ENCODE assay signal across 10 cellular contexts in the genomic region with DNA sequence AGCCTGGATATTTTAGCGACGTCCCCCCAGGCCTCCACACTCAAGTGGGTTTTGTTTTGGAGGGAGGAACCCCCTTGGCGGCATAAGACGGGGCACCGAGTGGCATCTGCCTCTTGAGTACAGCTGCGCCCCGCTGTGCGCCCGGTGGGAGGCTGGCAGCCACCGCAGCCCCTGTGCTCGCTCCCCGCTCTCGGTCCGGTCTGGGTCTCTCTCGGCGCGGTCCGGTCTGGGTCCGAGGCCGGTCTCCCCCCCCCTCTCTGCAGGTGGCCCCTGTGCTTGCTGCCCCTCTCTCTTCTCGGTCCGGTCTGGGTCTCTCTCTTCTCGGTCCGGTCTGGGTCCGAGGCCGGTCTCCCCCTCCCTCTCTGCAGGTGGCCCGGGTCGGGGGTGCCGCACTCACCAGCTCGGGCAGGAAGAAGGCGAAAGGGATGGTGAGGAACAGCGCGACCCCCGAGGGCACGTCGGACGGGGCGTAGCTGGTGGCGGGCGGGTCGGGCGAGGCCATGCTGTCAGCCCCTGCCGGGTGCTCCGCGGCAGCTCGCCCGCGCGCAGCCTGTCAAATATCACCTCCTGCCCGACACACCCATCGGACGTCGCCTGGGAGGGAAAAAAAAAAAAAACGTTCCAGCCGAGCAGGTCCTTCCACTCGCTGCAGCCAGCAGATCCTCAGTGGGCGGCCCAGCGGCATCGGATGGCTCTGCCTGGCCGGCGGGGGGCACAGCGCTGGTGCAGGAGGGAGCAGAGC. TPM values are rescaled to one million over a fixed set of nuclear protein-coding genes. Genes with fewer than 3 reads are reported as not detected.
DNase-seq lines count a peak whose midpoint lies in the region; ATAC-seq, FAIRE-seq and TF ChIP-seq lines count a peak whose summit lies in the region.
"Had no signal": no experiment of that assay in that cellular context is flagged by ENCODE, and none has a peak within 500 bp of the region (broad histone marks: within the 10 kb centered on the region; RNA-seq: fewer than 3 reads in every experiment).

MALL (minus strand) TSS at position 532 of the 742 bp plus-strand sequence; CDS start at position 502, 30 bp downstream.

- peak; percentile 38 for DNase-seq in D341Med (ENCODE audit: low spot score)
- peak; percentile 89 for DNase-seq in PC-3
- peak in 1 of 2 donors; percentile 37 for DNase-seq in foreskin keratinocyte
- DNase-seq in pancreas, result peak in 1 of 6 donors; percentile 46
- DNase-seq in stimulated activated CD4-positive, alpha-beta T cell treated with anti-CD3 and anti-CD28 coated beads, Interleukin-2, amount 100 ng/mL, for 48 hours, result no peak
- no peak for DNase-seq in activated T-cell treated with anti-CD3 and anti-CD28 coated beads, Interleukin-2, amount 50 U/mL, for 24 hours
- DNase-seq: activated B cell treated with CpG ODN at 0.5 μM for 24 hours; stimulated activated CD4-positive, alpha-beta T cell treated with anti-CD3 and anti-CD28 coated beads, Interleukin-1b, Interleukin-23, amount 100 ng/mL, for 48 hours had no signal

- H3K9me3 Mint-ChIP-seq in activated T-cell treated with anti-CD3 and anti-CD28 coated beads, Interleukin-2, amount 50 U/mL, for 24 hours, result peaks cover 2% of the 10 kb centered on the region
- H3K9me3 Mint-ChIP-seq: activated B cell treated with CpG ODN at 0.5 μM for 24 hours had no signal

- H3K36me3 ChIP-seq in PC-3 (ENCODE audit: low read depth, low read length), result peaks cover 12% of the 10 kb centered on the region
- H3K36me3 ChIP-seq in pancreas, result no peaks in the 10 kb centered on the region

- peak within 1 kb of the TSS; percentile 99 for H3K9ac ChIP-seq in PC-3 (ENCODE audit: low read length)

- H3K27ac ChIP-seq in PC-3 (ENCODE audit: low read length), result peak within 1 kb of the TSS; percentile 90
- peak within 1 kb of the TSS; percentile 89 for H3K27ac ChIP-seq in foreskin keratinocyte
- peak within 1 kb of the TSS in 2 of 4 donors; percentile 12 to 55 for H3K27ac ChIP-seq in pancreas

- H3K27me3 ChIP-seq in PC-3 (ENCODE audit: low read length) (no peaks in the 10 kb centered on the region), foreskin keratinocyte (no peaks in the 10 kb centered on the region), pancreas (no peaks in the 10 kb centered on the region)

- H3K9me2 ChIP-seq in PC-3 (replicated peaks; ENCODE audit: low read length), result 0 out of 2 replicates have a peak, but pooled peaks cover 5% of the 10 kb centered on the region

- H3K4me2 ChIP-seq in PC-3 (ENCODE audit: low read length), result peak within 1 kb of the TSS; percentile 100

- no peak for FAIRE-seq in pancreas (lab: Jason Lieb, UNC)

- TF ChIP-seq CTCF in PC-3 (conservative IDR thresholded peaks at IDR 0.05; ENCODE audit: low read depth, low read length) (no peak), foreskin keratinocyte (conservative IDR thresholded peaks at IDR 0.05) (no peak), pancreas (IDR thresholded peaks at IDR 0.05) (no peak)

- intact Hi-C loops in PC-3 (cut with micrococcal nuclease) (no loop called here), pancreas (cut with DNase I) (no loop called here)

- ATAC-seq in PC-3 (peak; percentile 37), foreskin keratinocyte (peak; percentile 45), pancreas (peak; percentile 80 to 92 (median 84)), HG03196 (IDR thresholded peaks at IDR 0.05; ENCODE audit: unreplicated experiment) (no peak), GM21786 (IDR thresholded peaks at IDR 0.05; ENCODE audit: unreplicated experiment) (no peak)

- H2AFZ ChIP-seq in PC-3 (ENCODE audit: low read length), result peak within 1 kb of the TSS; percentile 73

- H3K4me1 ChIP-seq in PC-3 (ENCODE audit: insufficient read depth, low read length), result peaks cover 28% of the 10 kb centered on the region
- H3K4me1 ChIP-seq in foreskin keratinocyte, result no peaks in the 10 kb centered on the region
- peaks cover 0 to 5% (median 4%) of the 10 kb centered on the region in 3 donors for H3K4me1 ChIP-seq in pancreas

- peaks cover 59% of the 10 kb centered on the region for H3K79me2 ChIP-seq in PC-3 (ENCODE audit: low read length)

- H3K4me1 Mint-ChIP-seq in activated T-cell treated with anti-CD3 and anti-CD28 coated beads, Interleukin-2, amount 50 U/mL, for 24 hours (ENCODE audit: low read depth), result peaks cover 10% of the 10 kb centered on the region
- H3K4me1 Mint-ChIP-seq: activated B cell treated with CpG ODN at 0.5 μM for 24 hours had no signal

- WGBS in pancreas, 2 donors, result 10% methylated on average over 60 to 62 of the region's 62 CpGs

- H3K9me3 ChIP-seq in PC-3 (ENCODE audit: low read length), result no peaks in the 10 kb centered on the region
- no peaks in the 10 kb centered on the region for H3K9me3 ChIP-seq in pancreas

- no peak within 1 kb of the TSS for H3K27ac Mint-ChIP-seq in activated T-cell treated with anti-CD3 and anti-CD28 coated beads, Interleukin-2, amount 50 U/mL, for 24 hours
- H3K27ac Mint-ChIP-seq: activated B cell treated with CpG ODN at 0.5 μM for 24 hours had no signal

- H3K4me3 Mint-ChIP-seq in activated T-cell treated with anti-CD3 and anti-CD28 coated beads, Interleukin-2, amount 50 U/mL, for 24 hours, result no peak within 1 kb of the TSS
- H3K4me3 Mint-ChIP-seq: activated B cell treated with CpG ODN at 0.5 μM for 24 hours had no signal

- H4K20me1 ChIP-seq in PC-3 (ENCODE audit: low read length), result peaks cover 10% of the 10 kb centered on the region

- POLR2A ChIA-PET in PC-3 (lab: Charles Lee; ENCODE audit: unreplicated experiment), result interaction anchor here (0.5 to 2.4 kb wide), 3 partner anchors 9 to 41 kb away, joined by 3 to 15 read pairs (median 12); no protein-coding TSS in a partner anchor

- CTCF ChIA-PET in PC-3 (lab: Charles Lee), result interaction anchor here (0.5 to 2.9 kb wide), 4 partner anchors 7 to 41 kb away, joined by 3 to 21 read pairs (median 4); no protein-coding TSS in a partner anchor

- no TSS peak for BruUV-seq in PC-3 (replicated peaks; lab: Mats Ljungman, UMichigan)

- no peaks in the 10 kb centered on the region for H3K36me3 Mint-ChIP-seq in activated T-cell treated with anti-CD3 and anti-CD28 coated beads, Interleukin-2, amount 50 U/mL, for 24 hours (ENCODE audit: low read depth)

- peaks cover 93% of the 10 kb centered on the region for H3K27me3 Mint-ChIP-seq in activated T-cell treated with anti-CD3 and anti-CD28 coated beads, Interleukin-2, amount 50 U/mL, for 24 hours

- no peaks in the 10 kb centered on the region for H3F3A ChIP-seq in PC-3 (ENCODE audit: low read length, unreplicated experiment)

- H3K4me3 ChIP-seq in PC-3 (ENCODE audit: low read length) (peak within 1 kb of the TSS; percentile 98), pancreas (peak within 1 kb of the TSS in 2 of 4 donors; percentile 20 to 43)

RNA-seq across cellular contexts. Expression of gene MALL, which starts in this region (rescaled TPM):
- 123 and 136 TPM in 2 replicates for total RNA-seq in PC-3 (2014; rRNA removed)
- 76.8 and 94.5 TPM in 2 replicates for total RNA-seq in foreskin keratinocyte
- 56.1 and 66.0 TPM in 2 replicates for polyA plus RNA-seq in foreskin keratinocyte
- total RNA-seq in pancreas, result 10 to 100 TPM in 2 of 6 donors, 1 to 10 TPM in 4; 2.4 to 12.9 (median 4.3) TPM
- 1 to 10 TPM; 2.5 to 4.2 TPM for polyA plus RNA-seq in pancreas
- total RNA-seq: activated B cell treated with CpG ODN at 0.5 μM for 24 hours had no signal

Comparison
In these comparisons a context has a peak if more than half of its experiments do, and no peak if none do; other contexts are left out.
1. RNA of gene MALL (polyA plus RNA-seq): 56.1 to 66.0 TPM in foreskin keratinocyte; 2.5 to 4.2 TPM in pancreas; every median in the first group is over 10 times any median in the second.
2. DNase-seq: peak in D341Med (single experiment) and PC-3 (single experiment); none in stimulated activated CD4-positive, alpha-beta T cell treated with anti-CD3 and anti-CD28 coated beads, Interleukin-2, amount 100 ng/mL, for 48 hours (0 of 2) and activated T-cell treated with anti-CD3 and anti-CD28 coated beads, Interleukin-2, amount 50 U/mL, for 24 hours (single experiment).
3. ATAC-seq: peak in PC-3 (single experiment), foreskin keratinocyte (single experiment) and pancreas (4 of 4); none in HG03196 (single experiment) and GM21786 (single experiment).